In genomic region chr2:216340280-216340631, GRCh38 we compare ENCODE assay signal across 13 cellular contexts. TPM values are rescaled to one million over a fixed set of nuclear protein-coding genes. Genes with fewer than 3 reads are reported as not detected.
A peak's percentile ranks its signal among the peaks of the same experiment; 100 is the strongest.
DNase-seq lines count a peak whose midpoint lies in the region; ATAC-seq and TF ChIP-seq lines count a peak whose summit lies in the region.
"Had no signal": no experiment of that assay in that cellular context is flagged by ENCODE, and none has a peak within 500 bp of the region (broad histone marks: within the 10 kb centered on the region; RNA-seq: fewer than 3 reads in every experiment).

No MANE protein-coding gene starts in this region.

- DNase-seq in GM23338 (ENCODE audit: low spot score) (no peak), heart left ventricle (no peak), occipital lobe (lab: John Stamatoyannopoulos, UW) (peak; percentile 60), SKM-1 treated with dmso at 0.1 percent for 144 hours (lab: John Stamatoyannopoulos, UW; ENCODE audit: unreplicated experiment) (no peak), sigmoid colon (no peak)
- no peak for DNase-seq in activated naive CD4-positive, alpha-beta T cell treated with Interleukin-2 at 50 U/mL for 16 hours
- DNase-seq: activated CD4-positive, alpha-beta T cell treated with anti-CD3 and anti-CD28 coated beads, Interleukin-2, amount 50 U/mL, for 4 hours; activated effector memory CD4-positive, alpha-beta T cell treated with Interleukin-2 at 50 U/mL for 16 hours; T-cell had no signal

- no peak for TF ChIP-seq POLR2A in heart left ventricle (IDR thresholded peaks at IDR 0.05)
- TF ChIP-seq POLR2A in sigmoid colon (IDR thresholded peaks at IDR 0.05), result no peak

- H3K36me3 ChIP-seq in GM23338 (ENCODE audit: insufficient read depth) (no peaks in the 10 kb centered on the region), heart left ventricle (no peaks in the 10 kb centered on the region), sigmoid colon (no peaks in the 10 kb centered on the region)
- H3K36me3 ChIP-seq: BE2C had no signal

- WGBS in heart left ventricle, 4 donors, result 10 to 20% (median 18%) methylated on average over 1 of the region's 1 CpG
- 43 to 63% methylated on average over 1 of the region's 1 CpG for WGBS in sigmoid colon, 2 donors

- ATAC-seq in GM23338, result peak; percentile 39
- peak in 3 of 4 donors; percentile 24 to 55 (median 51) for ATAC-seq in heart left ventricle
- no peak for ATAC-seq in HG03097 (IDR thresholded peaks at IDR 0.05; ENCODE audit: low FRiP score, unreplicated experiment)
- ATAC-seq: T-cell had no signal

- peaks cover 20% of the 10 kb centered on the region; the same call in 1 of the 2 replicates for H3K9me2 ChIP-seq in GM23338 (ENCODE audit: insufficient read depth)

- no peak overlapping the region for H2AFZ ChIP-seq in GM23338

- no peaks in the 10 kb centered on the region for H3K27me3 ChIP-seq in GM23338 (ENCODE audit: insufficient read depth)
- no peaks in the 10 kb centered on the region for H3K27me3 ChIP-seq in heart left ventricle
- H3K27me3 ChIP-seq in sigmoid colon, result no peaks in the 10 kb centered on the region
- H3K27me3 ChIP-seq: BE2C had no signal

- peaks cover 52% of the 10 kb centered on the region for H3K4me1 Mint-ChIP-seq in GM23338

- peak overlapping the region; percentile 75 for H3K27ac Mint-ChIP-seq in GM23338

- H3K27me3 Mint-ChIP-seq in GM23338 (ENCODE audit: insufficient read depth, low read depth, poor library complexity), result peaks cover 5% of the 10 kb centered on the region
- H3K27me3 Mint-ChIP-seq: central memory CD8-positive, alpha-beta T cell; T-cell had no signal

- H3K27ac ChIP-seq in GM23338 (ENCODE audit: low read depth) (peak overlapping the region; percentile 8), heart left ventricle (peak overlapping the region; percentile 1 to 76 (median 64)), sigmoid colon (peak overlapping the region in 2 of 4 donors; percentile 24 to 25)

- H3K4me3 Mint-ChIP-seq in GM23338, result no peak overlapping the region; the same call in 2 of the 3 replicates
- H3K4me3 Mint-ChIP-seq: central memory CD8-positive, alpha-beta T cell; T-cell had no signal

- no peak for TF ChIP-seq CTCF in GM23338 (conservative IDR thresholded peaks at IDR 0.05; ENCODE audit: low read depth in 2 of 2)
- TF ChIP-seq CTCF in WI38 (IDR thresholded peaks at IDR 0.05; ENCODE audit: low read depth, low read length), result no peak
- TF ChIP-seq CTCF in heart left ventricle (IDR thresholded peaks at IDR 0.05), result no peak
- no peak for TF ChIP-seq CTCF in sigmoid colon (IDR thresholded peaks at IDR 0.05)

- H3K4me3 ChIP-seq in GM23338 (peak overlapping the region; percentile 12; the same call in 1 of the 2 replicates), WI38 (ENCODE audit: low read depth, low read length) (peak overlapping the region; percentile 25; the same call in 1 of the 2 replicates), heart left ventricle (no peak overlapping the region), sigmoid colon (no peak overlapping the region)

- H3K79me2 ChIP-seq in GM23338 (replicated peaks; ENCODE audit: insufficient read depth), result no peaks in the 10 kb centered on the region

- H3K9me3 Mint-ChIP-seq in GM23338, result no peaks in the 10 kb centered on the region

- H4K20me1 ChIP-seq in GM23338 (replicated peaks; ENCODE audit: insufficient read depth), result no peaks in the 10 kb centered on the region

- no peaks in the 10 kb centered on the region for H3K36me3 Mint-ChIP-seq in GM23338 (ENCODE audit: low read depth)
- H3K36me3 Mint-ChIP-seq: T-cell had no signal

- peak overlapping the region; percentile 55 for H3K4me2 ChIP-seq in GM23338

- H3K9me3 ChIP-seq in heart left ventricle (no peaks in the 10 kb centered on the region), sigmoid colon (no peaks in the 10 kb centered on the region)
- H3K9me3 ChIP-seq: BE2C had no signal

- intact Hi-C loops in heart left ventricle (cut with DNase I) (no loop called here), sigmoid colon (cut with DNase I) (no loop called here)

- no peak for TF ChIP-seq EP300 in sigmoid colon (IDR thresholded peaks at IDR 0.05)

- peaks cover 41% of the 10 kb centered on the region for H3K4me1 ChIP-seq in GM23338 (ENCODE audit: insufficient read depth)
- peaks cover 3 to 27% (median 16%) of the 10 kb centered on the region in 12 donors for H3K4me1 ChIP-seq in heart left ventricle
- peaks cover 0 to 17% (median 14%) of the 10 kb centered on the region in 4 donors for H3K4me1 ChIP-seq in sigmoid colon

- H3F3A ChIP-seq in GM23338 (replicated peaks; ENCODE audit: low read depth), result peaks cover 2% of the 10 kb centered on the region; the same call in 1 of the 2 replicates

TF ChIP-seq in GM23338, 12 proteins besides CTCF, POLR2A, EP300 and RAD21:
- TF ChIP-seq ETS1 (IDR thresholded peaks at IDR 0.05) (peak; percentile 0; the same call in 1 of the 2 replicates), ZNF462 (CRISPR knock-in tag; IDR thresholded peaks at IDR 0.05) (no peak)

RNA-seq across cellular contexts. Expression of gene MARCHF4, which starts 32.0 kb away (rescaled TPM):
- 1.1 and 1.2 TPM in 2 replicates for total RNA-seq in GM23338 (2014; rRNA removed; shearing (Covaris generic))
- polyA plus RNA-seq in GM23338 (2016; fragmentation: Nextera tagmentation; extraction: Ambion mirVana) (0.45 and 0.70 TPM in 2 replicates), heart left ventricle (under 1 TPM in 1 of 2 donors, not detected in 1; 0.01 TPM), sigmoid colon (under 1 TPM in 1 of 3 donors, not detected in 2; 0.20 TPM)
- total RNA-seq in heart left ventricle (under 1 TPM in 4 of 9 donors, not detected in 5; 0.10 to 0.56 (median 0.17) TPM), occipital lobe (8.7 TPM), sigmoid colon (under 1 TPM in 2 of 4 donors, not detected in 2; under 0.01 to 0.14 TPM)
- total RNA-seq: T-cell had no signal

Comparison
In these comparisons a context has a peak if more than half of its experiments do, and no peak if none do; other contexts are left out.
1. H3K4me3 ChIP-seq: peak in GM23338 (single experiment) and WI38 (single experiment); none in heart left ventricle (0 of 12) and sigmoid colon (0 of 4).